30 cellular contexts compared by ENCODE assay signal in genomic region chr6:10363911-10364310, GRCh38. TPM values are rescaled to one million over a fixed set of nuclear protein-coding genes. Genes with fewer than 3 reads are reported as not detected.
"Had no signal": no experiment of that assay in that cellular context is flagged by ENCODE, and none has a peak within 500 bp of the region (broad histone marks: within the 10 kb centered on the region; RNA-seq: fewer than 3 reads in every experiment).

No MANE protein-coding gene starts in this region.

- H3K4me1 ChIP-seq: Peyer's patch had no signal

- H3K27me3 ChIP-seq: cardiac muscle cell, Peyer's patch had no signal

- H3K36me3 ChIP-seq: cardiac muscle cell, Peyer's patch had no signal

- H3K27me3 Mint-ChIP-seq: activated CD4-positive, alpha-beta memory T cell treated with anti-CD3 and anti-CD28 coated beads, Interleukin-2, amount 10 ng/mL, durations not matched to agents 7 days and 5 days; T-helper 17 cell had no signal

- H3K9me3 ChIP-seq: Peyer's patch had no signal

- H3K27ac Mint-ChIP-seq: activated CD4-positive, alpha-beta memory T cell treated with anti-CD3 and anti-CD28 coated beads, Interleukin-2, amount 10 ng/mL, durations not matched to agents 7 days and 5 days; activated CD4-positive, alpha-beta T cell treated with anti-CD3 and anti-CD28 coated beads for 36 hours; activated naive CD4-positive, alpha-beta T cell treated with anti-CD3 and anti-CD28 coated beads for 36 hours; activated naive CD8-positive, alpha-beta T cell; activated T-helper 17 cell treated with anti-CD3 and anti-CD28 coated beads, Interleukin-2, amount 50 U/mL, for 72 hours; brain; IgD-negative memory B cell; T-helper 17 cell had no signal

- H3K27ac ChIP-seq: cardiac muscle cell, Peyer's patch, VCaP had no signal

- H3K4me3 ChIP-seq: cardiac muscle cell, Peyer's patch had no signal

- ATAC-seq: activated CD4-positive, alpha-beta T cell treated with anti-CD3 and anti-CD28 coated beads for 36 hours; activated T-helper 17 cell treated with anti-CD3 and anti-CD28 coated beads, Interleukin-2, amount 50 U/mL, for 72 hours; T-helper 17 cell had no signal

- H3K4me3 Mint-ChIP-seq: activated CD4-positive, alpha-beta memory T cell treated with anti-CD3 and anti-CD28 coated beads, Interleukin-2, amount 10 ng/mL, durations not matched to agents 7 days and 5 days; activated CD4-positive, alpha-beta T cell treated with anti-CD3 and anti-CD28 coated beads for 36 hours; activated naive CD4-positive, alpha-beta T cell treated with anti-CD3 and anti-CD28 coated beads for 36 hours; activated naive CD8-positive, alpha-beta T cell; activated T-helper 17 cell treated with anti-CD3 and anti-CD28 coated beads, Interleukin-2, amount 50 U/mL, for 72 hours; brain; IgD-negative memory B cell; T-helper 17 cell had no signal

- DNase-seq: activated CD4-positive, alpha-beta memory T cell treated with anti-CD3 and anti-CD28 coated beads, Interleukin-2, amount 10 ng/mL, durations not matched to agents 7 days and 5 days; activated CD4-positive, alpha-beta T cell treated with anti-CD3 and anti-CD28 coated beads for 36 hours; activated CD4-positive, alpha-beta T cell treated with anti-CD3 and anti-CD28 coated beads, Interleukin-2, amount 50 U/mL, for 1 hour; activated gamma-delta T cell; activated naive CD4-positive, alpha-beta T cell treated with anti-CD3 and anti-CD28 coated beads for 36 hours; activated T-cell treated with anti-CD3 and anti-CD28 coated beads for 4 hours; activated T-cell treated with anti-CD3 and anti-CD28 coated beads, Interleukin-2, amount 50 U/mL, for 48 hours; amygdala; KG1; NCI-H1092 treated with DMSO at 0.1 percent for 48 hours; NCI-H1417 treated with DMSO at 0.1 percent for 48 hours; NCI-H1694; NCI-H2029; NCI-H2107; NCI-H2171 treated with DMSO at 0.1 percent for 48 hours; NCI-H226; NCI-H526; NCI-H82; OCI-M1; Peyer's patch; SIG-M5; T-helper 17 cell; T-helper 9 cell had no signal

- H3K4me1 Mint-ChIP-seq: activated CD4-positive, alpha-beta memory T cell treated with anti-CD3 and anti-CD28 coated beads, Interleukin-2, amount 10 ng/mL, durations not matched to agents 7 days and 5 days; activated CD4-positive, alpha-beta T cell treated with anti-CD3 and anti-CD28 coated beads for 36 hours; activated T-helper 17 cell treated with anti-CD3 and anti-CD28 coated beads, Interleukin-2, amount 50 U/mL, for 72 hours; brain; IgD-negative memory B cell; T-helper 17 cell had no signal

- H3K36me3 Mint-ChIP-seq: activated naive CD8-positive, alpha-beta T cell; brain had no signal

- H3K9me3 Mint-ChIP-seq: activated CD4-positive, alpha-beta memory T cell treated with anti-CD3 and anti-CD28 coated beads, Interleukin-2, amount 10 ng/mL, durations not matched to agents 7 days and 5 days had no signal

RNA-seq across cellular contexts. Expression of gene TFAP2A, which starts 51.0 kb away (rescaled TPM):
- total RNA-seq: activated CD8-positive, alpha-beta memory T cell treated with anti-CD3 and anti-CD28 coated beads for 36 hours; cardiac muscle cell had no signal
- polyA plus RNA-seq: IgD-negative memory B cell had no signal
